16 cellular contexts compared by ENCODE assay signal in genomic region chr17:46169913-46170312, GRCh38. TPM values are rescaled to one million over a fixed set of nuclear protein-coding genes. Genes with fewer than 3 reads are reported as not detected.
DNase-seq lines count a peak whose midpoint lies in the region; ATAC-seq and TF ChIP-seq lines count a peak whose summit lies in the region.
"Had no signal": no experiment of that assay in that cellular context is flagged by ENCODE, and none has a peak within 500 bp of the region (broad histone marks: within the 10 kb centered on the region; RNA-seq: fewer than 3 reads in every experiment).

No MANE protein-coding gene starts in this region.

- CTCF ChIA-PET in CD8-positive, alpha-beta memory T cell (lab: Charles Lee), result interaction anchor here (1.0 to 1.8 kb wide), 4 partner anchors 10 to 42 kb away, joined by 3 to 8 read pairs (median 4); partner anchors contain the start of gene KANSL1

- ATAC-seq in activated T-cell treated with anti-CD3 and anti-CD28 coated beads, Interleukin-2, amount 50 U/mL, for 72 hours (replicated peaks in 1 of 2), result no peak
- no peak for ATAC-seq in activated T-cell treated with anti-CD3 and anti-CD28 coated beads, Interleukin-2, amount 50 U/mL, for 4 hours
- no peak for ATAC-seq in effector memory CD8-positive, alpha-beta T cell (replicated peaks)
- no peak for ATAC-seq in foreskin keratinocyte

- no peak for DNase-seq in activated T-cell treated with anti-CD3 and anti-CD28 coated beads, Interleukin-2, amount 50 U/mL, for 72 hours
- no peak for DNase-seq in activated T-cell treated with anti-CD3 and anti-CD28 coated beads, Interleukin-2, amount 50 U/mL, for 4 hours
- no peak for DNase-seq in CD8-positive, alpha-beta memory T cell
- DNase-seq in effector memory CD8-positive, alpha-beta T cell, result no peak
- DNase-seq in progenitor cell of endocrine pancreas (ENCODE audit: low spot score, unreplicated experiment) (no peak), nucleus accumbens (lab: John Stamatoyannopoulos, UW) (no peak), foreskin keratinocyte (no peak), NCI-H524 (lab: John Stamatoyannopoulos, UW) (no peak)
- DNase-seq: DND-41, GDM1, NCI-H1105, NCI-H1694 treated with DMSO at 0.1 percent for 48 hours, NCI-H345 had no signal

- peaks cover 79% of the 10 kb centered on the region for H3K4me1 Mint-ChIP-seq in activated T-cell treated with anti-CD3 and anti-CD28 coated beads, Interleukin-2, amount 50 U/mL, for 72 hours (ENCODE audit: low read depth)
- peaks cover 82% of the 10 kb centered on the region for H3K4me1 Mint-ChIP-seq in activated T-cell treated with anti-CD3 and anti-CD28 coated beads, Interleukin-2, amount 50 U/mL, for 4 hours (ENCODE audit: low read depth)
- peaks cover 69 to 86% (median 81%) of the 10 kb centered on the region in 3 donors for H3K4me1 Mint-ChIP-seq in CD8-positive, alpha-beta memory T cell
- peaks cover 51 to 79% of the 10 kb centered on the region in 2 donors for H3K4me1 Mint-ChIP-seq in effector memory CD8-positive, alpha-beta T cell (ENCODE audit: low read depth in 2 of 2)
- peaks cover 19% of the 10 kb centered on the region for H3K4me1 Mint-ChIP-seq in progenitor cell of endocrine pancreas (ENCODE audit: low read depth)

- H3K27me3 Mint-ChIP-seq in activated T-cell treated with anti-CD3 and anti-CD28 coated beads, Interleukin-2, amount 50 U/mL, for 72 hours (ENCODE audit: low read depth), result no peaks in the 10 kb centered on the region
- no peaks in the 10 kb centered on the region for H3K27me3 Mint-ChIP-seq in activated T-cell treated with anti-CD3 and anti-CD28 coated beads, Interleukin-2, amount 50 U/mL, for 4 hours (ENCODE audit: low read depth)
- H3K27me3 Mint-ChIP-seq in CD8-positive, alpha-beta memory T cell, result no peaks in the 10 kb centered on the region
- no peaks in the 10 kb centered on the region for H3K27me3 Mint-ChIP-seq in effector memory CD8-positive, alpha-beta T cell
- H3K27me3 Mint-ChIP-seq in progenitor cell of endocrine pancreas, result no peaks in the 10 kb centered on the region

- no peak for TF ChIP-seq CTCF in progenitor cell of endocrine pancreas (IDR thresholded peaks at IDR 0.05; ENCODE audit: unreplicated experiment)
- no peak for TF ChIP-seq CTCF in foreskin keratinocyte (conservative IDR thresholded peaks at IDR 0.05)

- H3K27ac Mint-ChIP-seq in activated T-cell treated with anti-CD3 and anti-CD28 coated beads, Interleukin-2, amount 50 U/mL, for 72 hours, result peak overlapping the region; percentile 83
- H3K27ac Mint-ChIP-seq in CD8-positive, alpha-beta memory T cell, result peak overlapping the region in 5 of 8 donors; percentile 55 to 96 (median 92)
- peak overlapping the region; percentile 0 to 72 for H3K27ac Mint-ChIP-seq in effector memory CD8-positive, alpha-beta T cell
- H3K27ac Mint-ChIP-seq in progenitor cell of endocrine pancreas, result peak overlapping the region; percentile 46

- no peak overlapping the region for H3K4me3 ChIP-seq in CD8-positive, alpha-beta memory T cell (ENCODE audit: low read length)
- H3K4me3 ChIP-seq: A549 had no signal

- no peaks in the 10 kb centered on the region for H3K27me3 ChIP-seq in CD8-positive, alpha-beta memory T cell (ENCODE audit: insufficient read depth, low read length, poor library complexity, severe bottlenecking)
- H3K27me3 ChIP-seq in foreskin keratinocyte, result no peaks in the 10 kb centered on the region

- H3K9me3 ChIP-seq in CD8-positive, alpha-beta memory T cell (ENCODE audit: low read length), result no peaks in the 10 kb centered on the region
- H3K9me3 ChIP-seq: A549 had no signal

- POLR2A ChIA-PET in CD8-positive, alpha-beta memory T cell (lab: Charles Lee), result interaction anchor here (0.9 kb wide), 1 partner anchor 21 kb away, joined by 5 read pairs; no protein-coding TSS in a partner anchor

- no peaks in the 10 kb centered on the region for H3K9me3 Mint-ChIP-seq in activated T-cell treated with anti-CD3 and anti-CD28 coated beads, Interleukin-2, amount 50 U/mL, for 72 hours
- no peaks in the 10 kb centered on the region for H3K9me3 Mint-ChIP-seq in activated T-cell treated with anti-CD3 and anti-CD28 coated beads, Interleukin-2, amount 50 U/mL, for 4 hours
- H3K9me3 Mint-ChIP-seq in CD8-positive, alpha-beta memory T cell, result no peaks in the 10 kb centered on the region
- H3K9me3 Mint-ChIP-seq in effector memory CD8-positive, alpha-beta T cell, result no peaks in the 10 kb centered on the region
- no peaks in the 10 kb centered on the region for H3K9me3 Mint-ChIP-seq in progenitor cell of endocrine pancreas (ENCODE audit: low read depth)

- peak overlapping the region in 1 of 2 donors; percentile 44 for H3K4me3 Mint-ChIP-seq in activated T-cell treated with anti-CD3 and anti-CD28 coated beads, Interleukin-2, amount 50 U/mL, for 72 hours
- H3K4me3 Mint-ChIP-seq in activated T-cell treated with anti-CD3 and anti-CD28 coated beads, Interleukin-2, amount 50 U/mL, for 4 hours, result no peak overlapping the region
- peak overlapping the region in 6 of 7 donors; percentile 2 to 51 (median 35) for H3K4me3 Mint-ChIP-seq in CD8-positive, alpha-beta memory T cell
- H3K4me3 Mint-ChIP-seq in effector memory CD8-positive, alpha-beta T cell, result peak overlapping the region; percentile 0 to 6
- H3K4me3 Mint-ChIP-seq in progenitor cell of endocrine pancreas (ENCODE audit: low read depth), result no peak overlapping the region

- H3K4me1 ChIP-seq in CD8-positive, alpha-beta memory T cell (ENCODE audit: insufficient read depth, low read length), result peaks cover 88% of the 10 kb centered on the region
- peaks cover 2% of the 10 kb centered on the region for H3K4me1 ChIP-seq in foreskin keratinocyte

- peaks cover 6 to 34% of the 10 kb centered on the region in 2 donors for H3K36me3 Mint-ChIP-seq in activated T-cell treated with anti-CD3 and anti-CD28 coated beads, Interleukin-2, amount 50 U/mL, for 72 hours (ENCODE audit: insufficient read depth in 2 of 2)
- peaks cover 41% of the 10 kb centered on the region for H3K36me3 Mint-ChIP-seq in activated T-cell treated with anti-CD3 and anti-CD28 coated beads, Interleukin-2, amount 50 U/mL, for 4 hours (ENCODE audit: insufficient read depth)
- peaks cover 0 to 67% (median 19%) of the 10 kb centered on the region in 3 donors for H3K36me3 Mint-ChIP-seq in CD8-positive, alpha-beta memory T cell
- peaks cover 57% of the 10 kb centered on the region for H3K36me3 Mint-ChIP-seq in effector memory CD8-positive, alpha-beta T cell (ENCODE audit: insufficient read depth)
- H3K36me3 Mint-ChIP-seq in progenitor cell of endocrine pancreas (ENCODE audit: insufficient read depth), result peaks cover 31% of the 10 kb centered on the region

- no peak overlapping the region for H3K27ac ChIP-seq in CD8-positive, alpha-beta memory T cell (ENCODE audit: low read depth, low read length)
- no peak overlapping the region for H3K27ac ChIP-seq in foreskin keratinocyte
- H3K27ac ChIP-seq: A549, C4-2B, KMS-11 had no signal

- H3K36me3 ChIP-seq in CD8-positive, alpha-beta memory T cell (ENCODE audit: insufficient read depth, low read length), result peaks cover 25% of the 10 kb centered on the region

RNA-seq across cellular contexts. Expression of gene KANSL1, which starts 23.3 kb away (rescaled TPM):
- 100 to 1,000 TPM in 1 of 2 donors, 10 to 100 TPM in 1; 73.5 to 130 TPM for total RNA-seq in activated T-cell treated with anti-CD3 and anti-CD28 coated beads, Interleukin-2, amount 50 U/mL, for 72 hours
- total RNA-seq in activated T-cell treated with anti-CD3 and anti-CD28 coated beads, Interleukin-2, amount 50 U/mL, for 4 hours, result 10 to 100 TPM; 44.1 to 58.1 (median 47.7) TPM
- 10 to 100 TPM; 69.2 to 70.7 TPM for total RNA-seq in CD8-positive, alpha-beta memory T cell
- polyA plus RNA-seq in CD8-positive, alpha-beta memory T cell, result 20.9 TPM
- total RNA-seq in progenitor cell of endocrine pancreas (173 and 174 TPM in 2 replicates), foreskin keratinocyte (33.9 and 35.8 TPM in 2 replicates)
- polyA plus RNA-seq in foreskin keratinocyte, result 6.8 and 7.6 TPM in 2 replicates

Comparison
In these comparisons a context has a peak if more than half of its experiments do, and no peak if none do; other contexts are left out.
1. H3K27ac Mint-ChIP-seq: peak in every context shown above with its lines; median percentile 92 in CD8-positive, alpha-beta memory T cell; 83 in activated T-cell treated with anti-CD3 and anti-CD28 coated beads, Interleukin-2, amount 50 U/mL, for 72 hours; 46 in progenitor cell of endocrine pancreas; 36 in effector memory CD8-positive, alpha-beta T cell.
2. H3K4me3 Mint-ChIP-seq: peak in CD8-positive, alpha-beta memory T cell (6 of 7) and effector memory CD8-positive, alpha-beta T cell (2 of 2); none in activated T-cell treated with anti-CD3 and anti-CD28 coated beads, Interleukin-2, amount 50 U/mL, for 4 hours (single experiment) and progenitor cell of endocrine pancreas (single experiment).